In genomic region chr10:132551093-132551807, GRCh38 we compare ENCODE assay signal across 8 cellular contexts. TPM values are rescaled to one million over a fixed set of nuclear protein-coding genes. Genes with fewer than 3 reads are reported as not detected.
DNase-seq lines count a peak whose midpoint lies in the region; ATAC-seq and TF ChIP-seq lines count a peak whose summit lies in the region.

No MANE protein-coding gene starts in this region.

- no peak for TF ChIP-seq CTCF in mucosa of descending colon (IDR thresholded peaks at IDR 0.05)

- no peaks in the 10 kb centered on the region for H3K9me3 ChIP-seq in mucosa of descending colon

- ATAC-seq in HG02678 (IDR thresholded peaks at IDR 0.05; ENCODE audit: unreplicated experiment) (peak; percentile 67), mucosa of descending colon (peak; percentile 47)

- no peaks in the 10 kb centered on the region for H3K36me3 ChIP-seq in mucosa of descending colon (ENCODE audit: low read depth)

- peaks cover 3% of the 10 kb centered on the region for H3K4me1 ChIP-seq in mucosa of descending colon (ENCODE audit: low read depth)

- no peak overlapping the region for H3K4me3 ChIP-seq in mucosa of descending colon

- intact Hi-C loops in mucosa of descending colon (cut with DNase I, micrococcal nuclease) (no loop called here), cardiac septum (cut with DNase I) (no loop called here)

- peak; percentile 33 for DNase-seq in activated T-cell treated with anti-CD3 and anti-CD28 coated beads, Interleukin-2, amount 50 U/mL, for 1 hour
- DNase-seq in activated T-cell treated with anti-CD3 and anti-CD28 coated beads for 4 hours (no peak), OCI-M1 (lab: John Stamatoyannopoulos, UW) (peak; percentile 81), mucosa of descending colon (peak in 2 of 3 donors; percentile 27 to 71), SHP77 treated with DMSO at 0.1 percent for 48 hours (lab: John Stamatoyannopoulos, UW) (no peak), cardiac septum (ENCODE audit: low spot score) (no peak)
- DNase-seq in effector CD4-positive, alpha-beta T cell = no peak

RNA-seq across cellular contexts. Expression of gene INPP5A, which starts 13.7 kb away (rescaled TPM):
- total RNA-seq in mucosa of descending colon (10 to 100 TPM; 31.7 to 92.8 (median 32.0) TPM), cardiac septum (121 TPM)

Comparison
In these comparisons a context has a peak if more than half of its experiments do, and no peak if none do; other contexts are left out.
1. DNase-seq: peak in activated T-cell treated with anti-CD3 and anti-CD28 coated beads, Interleukin-2, amount 50 U/mL, for 1 hour (single experiment), OCI-M1 (single experiment) and mucosa of descending colon (2 of 3); none in activated T-cell treated with anti-CD3 and anti-CD28 coated beads for 4 hours (single experiment), SHP77 treated with DMSO at 0.1 percent for 48 hours (single experiment), effector CD4-positive, alpha-beta T cell (single experiment) and cardiac septum (single experiment).